Comparison of ENCODE assay signal across 16 cellular contexts in genomic region chr5:89232139-89232603, GRCh38.
A peak's percentile ranks its signal among the peaks of the same experiment; 100 is the strongest.
DNase-seq lines count a peak whose midpoint lies in the region; ATAC-seq and TF ChIP-seq lines count a peak whose summit lies in the region.
"Had no signal": no experiment of that assay in that cellular context is flagged by ENCODE, and none has a peak within 500 bp of the region (broad histone marks: within the 10 kb centered on the region; RNA-seq: fewer than 3 reads in every experiment).

No MANE protein-coding gene starts in this region.

- H3K27ac ChIP-seq in VCaP (peak overlapping the region; percentile 59), caudate nucleus (ENCODE audit: low read depth, low read length) (no peak overlapping the region)

- peaks cover 0 to 4% (median 0%) of the 10 kb centered on the region in 3 donors for H3K27me3 Mint-ChIP-seq in immature natural killer cell (ENCODE audit: low read depth in 3 of 3)
- H3K27me3 Mint-ChIP-seq: activated naive CD8-positive, alpha-beta T cell treated with anti-CD3 and anti-CD28 coated beads, Interleukin-2, amount 10 ng/mL, durations not matched to agents 7 days and 5 days; effector memory CD8-positive, alpha-beta T cell; IgD-negative memory B cell; naive B cell; stimulated activated naive CD8-positive, alpha-beta T cell treated with anti-CD3 and anti-CD28 coated beads, Interleukin-15, Interleukin-2, amounts not matched to agents 100 ng/mL and 50 ng/mL, for 24 hours had no signal

- no peak overlapping the region for H3K27ac Mint-ChIP-seq in immature natural killer cell
- H3K27ac Mint-ChIP-seq: activated naive CD8-positive, alpha-beta T cell treated with anti-CD3 and anti-CD28 coated beads, Interleukin-2, amount 10 ng/mL, durations not matched to agents 7 days and 5 days; effector memory CD8-positive, alpha-beta T cell; naive B cell; stimulated activated naive CD8-positive, alpha-beta T cell treated with anti-CD3 and anti-CD28 coated beads, Interleukin-15, Interleukin-2, amounts not matched to agents 100 ng/mL and 50 ng/mL, for 24 hours had no signal

- ATAC-seq in GM18517 (IDR thresholded peaks at IDR 0.05; ENCODE audit: unreplicated experiment): peak; percentile 96
- ATAC-seq in GM21390 (IDR thresholded peaks at IDR 0.05; ENCODE audit: unreplicated experiment): peak; percentile 95
- peak; percentile 92 for ATAC-seq in HG03045 (IDR thresholded peaks at IDR 0.05; ENCODE audit: unreplicated experiment)
- ATAC-seq: effector memory CD8-positive, alpha-beta T cell had no signal

- H3K4me3 Mint-ChIP-seq in immature natural killer cell: no peak overlapping the region
- H3K4me3 Mint-ChIP-seq: activated naive CD8-positive, alpha-beta T cell treated with anti-CD3 and anti-CD28 coated beads, Interleukin-2, amount 10 ng/mL, durations not matched to agents 7 days and 5 days; effector memory CD8-positive, alpha-beta T cell; IgD-negative memory B cell; naive B cell; stimulated activated naive CD8-positive, alpha-beta T cell treated with anti-CD3 and anti-CD28 coated beads, Interleukin-15, Interleukin-2, amounts not matched to agents 100 ng/mL and 50 ng/mL, for 24 hours had no signal

- TF ChIP-seq CTCF in VCaP (conservative IDR thresholded peaks at IDR 0.05): no peak

- H3K9me3 Mint-ChIP-seq in immature natural killer cell: peaks cover 0 to 2% (median 0%) of the 10 kb centered on the region in 6 donors
- H3K9me3 Mint-ChIP-seq: activated naive CD8-positive, alpha-beta T cell treated with anti-CD3 and anti-CD28 coated beads, Interleukin-2, amount 10 ng/mL, durations not matched to agents 7 days and 5 days; effector memory CD8-positive, alpha-beta T cell had no signal

- no peaks in the 10 kb centered on the region for H3K4me1 Mint-ChIP-seq in immature natural killer cell
- H3K4me1 Mint-ChIP-seq: activated naive CD8-positive, alpha-beta T cell treated with anti-CD3 and anti-CD28 coated beads, Interleukin-2, amount 10 ng/mL, durations not matched to agents 7 days and 5 days had no signal

- no peak for DNase-seq in immature natural killer cell
- DNase-seq in NCI-H128 (lab: John Stamatoyannopoulos, UW; ENCODE audit: unreplicated experiment): no peak
- no peak for DNase-seq in NCI-H748 treated with DMSO at 0.1 percent for 48 hours (lab: John Stamatoyannopoulos, UW)
- DNase-seq in caudate nucleus (lab: John Stamatoyannopoulos, UW): no peak
- DNase-seq: activated naive CD8-positive, alpha-beta T cell treated with anti-CD3 and anti-CD28 coated beads, Interleukin-2, amount 10 ng/mL, durations not matched to agents 7 days and 5 days; Caco-2; effector memory CD8-positive, alpha-beta T cell; naive B cell; NCI-H2029 treated with DMSO at 0.1 percent for 48 hours; SHP77 had no signal

- peaks cover 0 to 5% (median 0%) of the 10 kb centered on the region in 3 donors for H3K36me3 Mint-ChIP-seq in immature natural killer cell
- H3K36me3 Mint-ChIP-seq: activated naive CD8-positive, alpha-beta T cell treated with anti-CD3 and anti-CD28 coated beads, Interleukin-2, amount 10 ng/mL, durations not matched to agents 7 days and 5 days had no signal
